In genomic region chr20:63863021-63863797, GRCh38 we compare ENCODE assay signal across 9 cellular contexts. TPM values are rescaled to one million over a fixed set of nuclear protein-coding genes. Genes with fewer than 3 reads are reported as not detected.
DNase-seq lines count a peak whose midpoint lies in the region; FAIRE-seq and TF ChIP-seq lines count a peak whose summit lies in the region.
"Had no signal": no experiment of that assay in that cellular context is flagged by ENCODE, and none has a peak within 500 bp of the region (broad histone marks: within the 10 kb centered on the region; RNA-seq: fewer than 3 reads in every experiment).

No MANE protein-coding gene starts in this region.

- FAIRE-seq in frontal cortex (lab: Jason Lieb, UNC), result no peak

- H3K36me3 ChIP-seq in adrenal gland (replicated peaks in 1 of 2) (peaks cover 0 to 17% of the 10 kb centered on the region in 2 donors), testis (ENCODE audit: low read depth, missing control alignments) (no peaks in the 10 kb centered on the region)

- TF ChIP-seq POLR2A in adrenal gland (IDR thresholded peaks at IDR 0.05) (no peak), testis (IDR thresholded peaks at IDR 0.05) (no peak)

- intact Hi-C loops in adrenal gland (cut with DNase I), result loop anchor here (5.0 to 10.0 kb wide), 2 partner anchors 76 to 328 kb away; partner anchors contain the start of gene PTK6 (in 1 of the 2)
- intact Hi-C loops in testis (cut with DNase I; ENCODE audit: low total_unique reads), result no loop called here

- TF ChIP-seq CTCF in adrenal gland (IDR thresholded peaks at IDR 0.05), result no peak
- no peak for TF ChIP-seq CTCF in testis (IDR thresholded peaks at IDR 0.05)

- CTCF ChIA-PET in activated CD4-positive, alpha-beta T cell treated with anti-CD3 and anti-CD28 coated beads, Interleukin-2, amount 10 ng/mL, durations not matched to agents 7 days and 5 days (lab: Charles Lee), result interaction anchor here (0.7 to 3.4 kb wide), 9 partner anchors 10 to 176 kb away, joined by 3 to 20 read pairs (median 3); partner anchors contain the start of genes ARFRP1, LIME1, PRPF6 and ZGPAT

- H3K27ac Mint-ChIP-seq in activated CD4-positive, alpha-beta T cell treated with anti-CD3 and anti-CD28 coated beads, Interleukin-2, amount 10 ng/mL, durations not matched to agents 7 days and 5 days, result peak overlapping the region; percentile 94

- peak overlapping the region; percentile 89 for H3K4me3 Mint-ChIP-seq in activated CD4-positive, alpha-beta T cell treated with anti-CD3 and anti-CD28 coated beads, Interleukin-2, amount 10 ng/mL, durations not matched to agents 7 days and 5 days

- H3K9me3 ChIP-seq in adrenal gland (replicated peaks in 1 of 3), result no peaks in the 10 kb centered on the region
- H3K9me3 ChIP-seq in testis, result no peaks in the 10 kb centered on the region

- H3K27ac ChIP-seq in adrenal gland, result peak overlapping the region; percentile 75 to 98 (median 96)
- H3K27ac ChIP-seq in layer of hippocampus (ENCODE audit: low read depth, low read length), result peak overlapping the region; percentile 72
- peak overlapping the region; percentile 87 to 95 for H3K27ac ChIP-seq in testis

- H3K9me3 Mint-ChIP-seq in activated CD4-positive, alpha-beta T cell treated with anti-CD3 and anti-CD28 coated beads, Interleukin-2, amount 10 ng/mL, durations not matched to agents 7 days and 5 days, result no peaks in the 10 kb centered on the region

- H3K27me3 ChIP-seq in adrenal gland (no peaks in the 10 kb centered on the region), layer of hippocampus (ENCODE audit: control insufficient read depth, insufficient read depth, low read length) (no peaks in the 10 kb centered on the region), testis (no peaks in the 10 kb centered on the region)

- POLR2A ChIA-PET in activated CD4-positive, alpha-beta T cell treated with anti-CD3 and anti-CD28 coated beads, Interleukin-2, amount 10 ng/mL, durations not matched to agents 7 days and 5 days (lab: Charles Lee), result no interaction called here

- DNase-seq in activated CD4-positive, alpha-beta T cell treated with anti-CD3 and anti-CD28 coated beads, Interleukin-2, amount 10 ng/mL, durations not matched to agents 7 days and 5 days, result no peak
- DNase-seq in activated CD4-positive, alpha-beta T cell treated with anti-CD3 and anti-CD28 coated beads for 1 hour, result no peak
- no peak for DNase-seq in adrenal gland
- DNase-seq in testis, result no peak
- no peak for DNase-seq in superior temporal gyrus (ENCODE audit: extremely low spot score)
- no peak for DNase-seq in anterior cingulate cortex (lab: John Stamatoyannopoulos, UW)
- no peak for DNase-seq in frontal cortex (ENCODE audit: low spot score in 2 of 2)

- H3K4me1 ChIP-seq in adrenal gland (replicated peaks in 1 of 2) (peaks cover 15 to 35% of the 10 kb centered on the region in 2 donors), testis (peaks cover 27% of the 10 kb centered on the region)

- H3K4me3 ChIP-seq in adrenal gland, result peak overlapping the region in 1 of 4 donors; percentile 86
- H3K4me3 ChIP-seq in testis, result peak overlapping the region in 1 of 2 donors; percentile 97

- 75 to 81% (median 76%) methylated on average over 15 to 18 of the region's 18 CpGs for WGBS in adrenal gland, 4 donors
- WGBS in testis, 2 donors, result 42 to 64% methylated on average over 15 to 18 of the region's 18 CpGs

- H3K36me3 Mint-ChIP-seq in activated CD4-positive, alpha-beta T cell treated with anti-CD3 and anti-CD28 coated beads, Interleukin-2, amount 10 ng/mL, durations not matched to agents 7 days and 5 days (ENCODE audit: low read depth), result peaks cover 20% of the 10 kb centered on the region

- no peaks in the 10 kb centered on the region for H3K27me3 Mint-ChIP-seq in activated CD4-positive, alpha-beta T cell treated with anti-CD3 and anti-CD28 coated beads, Interleukin-2, amount 10 ng/mL, durations not matched to agents 7 days and 5 days

- H3K4me1 Mint-ChIP-seq in activated CD4-positive, alpha-beta T cell treated with anti-CD3 and anti-CD28 coated beads, Interleukin-2, amount 10 ng/mL, durations not matched to agents 7 days and 5 days, result peaks cover 40% of the 10 kb centered on the region

RNA-seq across cellular contexts. Expression of gene TPD52L2, which starts 1.9 kb away (rescaled TPM):
- 10 to 100 TPM; 39.6 to 41.6 TPM for total RNA-seq in activated CD4-positive, alpha-beta T cell treated with anti-CD3 and anti-CD28 coated beads, Interleukin-2, amount 10 ng/mL, durations not matched to agents 7 days and 5 days
- 100 to 1,000 TPM in 6 of 8 donors, 10 to 100 TPM in 2; 88.1 to 125 (median 113) TPM for total RNA-seq in adrenal gland
- 100 to 1,000 TPM in 2 of 3 donors, 10 to 100 TPM in 1; 92.2 to 114 (median 110) TPM for polyA plus RNA-seq in adrenal gland
- 100 to 1,000 TPM; 100 to 132 TPM for total RNA-seq in testis
- polyA plus RNA-seq in testis (ENCODE audit: insufficient read depth, low read depth, low replicate concordance), result 89.9 TPM
- total RNA-seq in frontal cortex, result 22.4 TPM

RNA-seq across cellular contexts. Expression of gene ABHD16B, which starts 1.9 kb away (rescaled TPM):
- not detected for total RNA-seq in activated CD4-positive, alpha-beta T cell treated with anti-CD3 and anti-CD28 coated beads, Interleukin-2, amount 10 ng/mL, durations not matched to agents 7 days and 5 days
- total RNA-seq in adrenal gland (not detected), testis (10 to 100 TPM; 13.8 to 20.9 TPM), frontal cortex (not detected)
- polyA plus RNA-seq in adrenal gland (1 to 10 TPM in 1 of 3 donors, under 1 TPM in 1, not detected in 1; 0.54 to 1.2 TPM), testis (ENCODE audit: insufficient read depth, low read depth, low replicate concordance) (10.8 TPM)
- total RNA-seq: omental fat pad had no signal

RNA-seq across cellular contexts. Expression of gene DNAJC5, which starts 31.7 kb away (rescaled TPM):
- total RNA-seq in activated CD4-positive, alpha-beta T cell treated with anti-CD3 and anti-CD28 coated beads, Interleukin-2, amount 10 ng/mL, durations not matched to agents 7 days and 5 days, result 10 to 100 TPM; 54.0 to 58.7 TPM
- total RNA-seq in adrenal gland (10 to 100 TPM; 53.8 to 78.0 (median 64.8) TPM), testis (10 to 100 TPM; 58.2 to 64.8 TPM), frontal cortex (102 TPM)
- polyA plus RNA-seq in adrenal gland (10 to 100 TPM; 26.5 to 31.7 (median 29.7) TPM), testis (ENCODE audit: insufficient read depth, low read depth, low replicate concordance) (35.6 TPM)

RNA-seq across cellular contexts. Expression of gene ZBTB46, which starts 32.1 kb away (rescaled TPM):
- total RNA-seq in activated CD4-positive, alpha-beta T cell treated with anti-CD3 and anti-CD28 coated beads, Interleukin-2, amount 10 ng/mL, durations not matched to agents 7 days and 5 days, result not detected
- total RNA-seq in adrenal gland (10 to 100 TPM in 5 of 8 donors, 1 to 10 TPM in 3; 7.7 to 22.4 (median 13.8) TPM), testis (10 to 100 TPM; 12.5 to 15.4 TPM), frontal cortex (22.4 TPM)
- polyA plus RNA-seq in adrenal gland (10 to 100 TPM in 1 of 3 donors, 1 to 10 TPM in 1, under 1 TPM in 1; 0.77 to 11.3 (median 5.4) TPM), testis (ENCODE audit: insufficient read depth, low read depth, low replicate concordance) (5.2 TPM)

Comparison
In these comparisons a context has a peak if more than half of its experiments do, and no peak if none do; other contexts are left out.
1. RNA of gene ABHD16B, which starts 1.9 kb away (total RNA-seq): 13.8 to 20.9 TPM in testis; not detected in activated CD4-positive, alpha-beta T cell treated with anti-CD3 and anti-CD28 coated beads, Interleukin-2, amount 10 ng/mL, durations not matched to agents 7 days and 5 days, not detected in adrenal gland and not detected in frontal cortex (single experiment); every median in the first group is over 10 times any median in the second.
2. Peak in every context shown above with its lines, with median percentiles within 50 percentile points of each other: H3K27ac ChIP-seq.